Comparison of ENCODE assay signal across 9 cellular contexts in the genomic region with DNA sequence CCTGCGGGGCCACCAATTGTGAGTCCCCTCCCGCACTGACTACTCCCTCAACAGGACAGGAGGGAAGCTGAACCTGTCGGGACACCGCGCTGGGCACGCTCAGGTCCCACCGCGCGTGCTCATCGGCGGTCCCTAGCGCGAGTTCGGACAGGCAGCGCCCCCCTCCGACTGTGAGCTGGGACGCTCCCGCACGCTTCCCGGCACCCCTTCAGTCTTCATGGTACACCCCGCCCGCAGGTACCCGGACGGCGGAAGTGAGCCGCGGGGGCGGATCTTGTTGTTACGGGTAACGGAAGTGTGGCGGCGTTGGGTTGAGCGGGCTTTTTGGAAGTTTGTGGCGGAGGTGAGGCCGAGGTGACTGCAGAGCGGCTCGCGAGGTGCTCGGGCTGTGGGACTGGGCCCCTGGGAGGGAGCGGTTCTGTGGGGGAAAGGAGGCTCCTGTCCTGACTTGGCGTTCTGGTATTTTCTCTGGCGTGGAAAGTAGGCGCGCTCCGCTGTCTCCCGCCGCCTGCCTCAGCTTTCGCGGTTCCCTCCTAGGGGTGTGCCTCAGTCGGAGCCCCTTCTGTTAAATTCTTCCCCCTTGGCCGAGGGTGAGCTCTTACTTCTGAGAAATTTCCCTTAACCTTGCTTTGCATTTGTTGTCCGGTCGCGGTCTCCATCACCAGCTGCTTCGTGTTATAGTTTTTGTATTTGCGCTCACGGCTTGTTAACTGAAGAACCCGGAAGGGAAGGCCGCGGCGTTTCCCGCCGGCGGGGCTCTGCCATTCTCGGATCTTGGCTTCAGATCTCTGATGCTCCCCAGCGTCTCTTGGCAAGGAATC. TPM values are rescaled to one million over a fixed set of nuclear protein-coding genes. Genes with fewer than 3 reads are reported as not detected.
DNase-seq lines count a peak whose midpoint lies in the region; ATAC-seq, FAIRE-seq and TF ChIP-seq lines count a peak whose summit lies in the region.
"Had no signal": no experiment of that assay in that cellular context is flagged by ENCODE, and none has a peak within 500 bp of the region (broad histone marks: within the 10 kb centered on the region; RNA-seq: fewer than 3 reads in every experiment).

A gene (plus strand): TSS at position 289 of the 821 bp plus-strand sequence. CDS start 3,669 bp downstream, outside the sequence.

- no peak for FAIRE-seq in bronchial epithelial cell (lab: Jason Lieb, UNC)
- FAIRE-seq: TTC549 had no signal

- H3K27me3 ChIP-seq in WERI-Rb-1 (ENCODE audit: insufficient read depth, low read depth, severe bottlenecking): no peaks in the 10 kb centered on the region
- no peaks in the 10 kb centered on the region for H3K27me3 ChIP-seq in bronchial epithelial cell (ENCODE audit: control insufficient read depth, insufficient read depth, low read length)

- TF ChIP-seq CTCF in WERI-Rb-1 (IDR thresholded peaks at IDR 0.05; ENCODE audit: low read depth, low read length): peak; percentile 70
- TF ChIP-seq CTCF in bronchial epithelial cell (IDR thresholded peaks at IDR 0.05; ENCODE audit: insufficient read depth, low read length, severe bottlenecking): peak; percentile 63

- H3K9me3 ChIP-seq in WERI-Rb-1 (ENCODE audit: severe bottlenecking): no peaks in the 10 kb centered on the region

- H3K4me3 ChIP-seq in WERI-Rb-1 (ENCODE audit: low read depth, low read length): peak within 1 kb of the TSS; percentile 93
- peak within 1 kb of the TSS; percentile 65 for H3K4me3 ChIP-seq in bronchial epithelial cell (ENCODE audit: low read depth, low read length)

- H3K27ac ChIP-seq in WERI-Rb-1: peak within 1 kb of the TSS; percentile 82

- ATAC-seq in GM18873 (IDR thresholded peaks at IDR 0.05; ENCODE audit: low FRiP score, unreplicated experiment): peak; percentile 86
- ATAC-seq in HG03139 (IDR thresholded peaks at IDR 0.05; ENCODE audit: unreplicated experiment): peak; percentile 93

- H3K36me3 ChIP-seq in WERI-Rb-1 (peaks cover 29% of the 10 kb centered on the region), bronchial epithelial cell (ENCODE audit: control insufficient read depth, insufficient read depth, low read length) (no peaks in the 10 kb centered on the region)

- DNase-seq in AG08395 (ENCODE audit: low spot score) (peak; percentile 96), NCI-H2196 treated with DMSO at 0.1 percent for 48 hours (lab: John Stamatoyannopoulos, UW; ENCODE audit: unreplicated experiment) (peak; percentile 65), WERI-Rb-1 (peak; percentile 97), bronchial epithelial cell (ENCODE audit: low read depth) (peak; percentile 87), iPS-NIHi7 (ENCODE audit: extremely low spot score) (peak; percentile 98), smooth muscle cell of the brain vasculature (ENCODE audit: low read depth, low spot score) (peak; percentile 72)

RNA-seq across cellular contexts. Expression of the gene that starts here (rescaled TPM):
- total RNA-seq in bronchial epithelial cell: 3.5 and 5.5 TPM in 2 replicates

Comparison
In these comparisons a context has a peak if more than half of its experiments do, and no peak if none do; other contexts are left out.
1. Peak in every context shown above with its lines: DNase-seq, ATAC-seq, H3K4me3 ChIP-seq and H3K27ac ChIP-seq.